ENCODE assay signal across 8 cellular contexts in the genomic region with DNA sequence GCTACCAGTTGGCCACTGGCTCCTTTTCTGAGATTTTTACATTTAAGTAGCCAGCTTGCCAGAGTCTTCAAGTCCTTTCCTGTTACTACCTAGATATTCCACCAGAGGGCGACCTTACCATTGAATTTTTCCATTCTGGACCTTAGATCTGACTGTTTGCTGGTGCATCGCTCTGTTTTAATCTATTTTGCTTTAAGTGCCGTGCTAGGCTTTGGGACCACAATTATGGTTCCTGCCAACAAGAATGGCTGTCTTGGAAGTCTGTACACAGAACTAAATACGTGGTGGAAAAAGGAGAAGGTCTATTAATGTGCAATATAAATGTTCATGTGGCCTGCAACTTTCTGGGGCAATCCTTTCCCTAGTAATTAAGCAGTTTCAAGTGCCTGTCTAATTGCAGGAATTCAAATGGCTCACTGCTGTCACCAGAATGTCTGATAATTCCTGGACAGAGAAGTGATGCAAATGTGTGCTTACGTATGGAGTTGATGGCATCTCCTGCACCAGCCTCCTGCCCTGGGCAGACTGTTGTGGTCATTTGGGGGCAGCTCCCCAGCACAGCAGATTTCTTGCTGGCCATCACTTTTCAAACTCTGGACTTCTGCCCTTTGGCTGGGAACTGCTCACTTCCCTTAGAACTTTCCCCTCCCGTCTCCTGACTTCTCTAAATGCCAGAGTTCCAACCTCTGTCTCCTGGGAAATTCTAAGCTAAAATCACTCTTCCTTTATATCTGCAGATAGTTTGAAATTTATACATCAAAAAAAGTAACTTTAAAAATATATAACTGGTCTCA. TPM values are rescaled to one million over a fixed set of nuclear protein-coding genes. Genes with fewer than 3 reads are reported as not detected.
A peak's percentile ranks its signal among the peaks of the same experiment; 100 is the strongest.
DNase-seq lines count a peak whose midpoint lies in the region; ATAC-seq, FAIRE-seq and TF ChIP-seq lines count a peak whose summit lies in the region.

No MANE protein-coding gene starts in this region.

- no peak for TF ChIP-seq POLR2A in HepG2 (IDR thresholded peaks at IDR 0.05; ENCODE audit: insufficient read depth in 1 of 2, low read depth in 2 of 2, low read length in 2 of 2)

- H3K27me3 Mint-ChIP-seq in T-cell = peaks cover 7 to 10% of the 10 kb centered on the region in 2 donors
- H3K27me3 Mint-ChIP-seq in dendritic cell treated with granulocyte-macrophage colony-stimulating factor and Interleukin-4, amounts not matched to agents 40 ng/mL and 50 ng/mL, for 4 days = peaks cover 2% of the 10 kb centered on the region

- no peak overlapping the region for H2AFZ ChIP-seq in HepG2 (ENCODE audit: low read length)

- FAIRE-seq in HepG2 (lab: Jason Lieb, UNC) = peak; percentile 93

- no peaks in the 10 kb centered on the region for H3K36me3 Mint-ChIP-seq in T-cell
- peaks cover 40% of the 10 kb centered on the region for H3K36me3 Mint-ChIP-seq in dendritic cell treated with granulocyte-macrophage colony-stimulating factor and Interleukin-4, amounts not matched to agents 40 ng/mL and 50 ng/mL, for 4 days (ENCODE audit: low read depth)

- peak; percentile 73 for DNase-seq in AG08396 (ENCODE audit: low spot score)
- peak; percentile 71 for DNase-seq in NCI-H2029 treated with DMSO at 0.1 percent for 48 hours (lab: John Stamatoyannopoulos, UW)
- peak in 22 of 34 experiments; percentile 12 to 73 (median 45) for DNase-seq in T-cell
- peak; percentile 77 for DNase-seq in HepG2 (ENCODE audit: low spot score)
- peak; percentile 22 for DNase-seq in stimulated activated naive CD4-positive, alpha-beta T cell treated with Interleukin-2 at 50 U/mL for 16 hours (lab: John Stamatoyannopoulos, UW)

- no peaks in the 10 kb centered on the region for H3K79me2 ChIP-seq in HepG2 (ENCODE audit: insufficient read depth, low read length)

- H3K4me3 ChIP-seq in GM12875 (ENCODE audit: low read depth, low read length) (no peak overlapping the region), HepG2 (replicated peaks in 1 of 3; ENCODE audit: insufficient read depth in 1 of 3, low read depth in 2 of 3, low read length in 3 of 3) (no peak overlapping the region)

- no peak overlapping the region for H3K4me3 Mint-ChIP-seq in T-cell
- peak overlapping the region; percentile 73 for H3K4me3 Mint-ChIP-seq in dendritic cell treated with granulocyte-macrophage colony-stimulating factor and Interleukin-4, amounts not matched to agents 40 ng/mL and 50 ng/mL, for 4 days

- H3K27me3 ChIP-seq in HepG2 (ENCODE audit: control insufficient read depth in 1 of 2, insufficient read depth in 2 of 2, low read length in 2 of 2) = peaks cover 3 to 46% of the 10 kb centered on the region in 2 experiments; a peak in 3 of 5 replicates

- in situ Hi-C loops in HepG2 (cut with HindIII; ENCODE audit: extremely low pct_ligation_motif_present, low pct_unique_long_range_greater_than_20kb) = loop anchor here (5.0 to 10.0 kb wide), 3 partner anchors 67 to 232 kb away; no protein-coding TSS in a partner anchor

- TF ChIP-seq CTCF in GM12875 (IDR thresholded peaks at IDR 0.05; ENCODE audit: borderline replicate concordance, insufficient read depth, low read depth, low read length) = peak; percentile 37; the same call in 1 of the 2 replicates
- TF ChIP-seq CTCF in HepG2 (CRISPR knock-in tag; IDR thresholded peaks at IDR 0.05) = peak; percentile 80

- no peak overlapping the region for H3K27ac ChIP-seq in HepG2 (ENCODE audit: extremely low read length, insufficient read depth, low read length)

- intact Hi-C loops in dendritic cell treated with granulocyte-macrophage colony-stimulating factor and Interleukin-4, amounts not matched to agents 40 ng/mL and 50 ng/mL, for 4 days (cut with micrococcal nuclease) = loop anchor here (1.0 to 2.0 kb wide), 3 partner anchors 14 to 234 kb away; no protein-coding TSS in a partner anchor
- intact Hi-C loops in HepG2 (cut with micrococcal nuclease; ENCODE audit: unreplicated experiment) = loop anchor here (1.0 to 2.0 kb wide), 5 partner anchors 68 to 234 kb away; no protein-coding TSS in a partner anchor

- no peaks in the 10 kb centered on the region for H3K9me3 ChIP-seq in HepG2 (ENCODE audit: low read length)

- CTCF ChIA-PET in T-cell (lab: Charles Lee) = interaction anchor here in 1 of 2 donors (1.0 to 1.3 kb wide), 6 partner anchors 57 to 234 kb away, joined by 3 to 16 read pairs (median 5); a partner anchor contains a TSS
- CTCF ChIA-PET in HepG2 (lab: Yijun Ruan, JAX; ENCODE audit: low intra/inter-chr PET ratio, low total read pairs) = interaction anchor here (0.9 to 1.5 kb wide), 5 partner anchors 68 to 234 kb away, joined by 8 to 11 read pairs (median 9); no protein-coding TSS in a partner anchor

- no peaks in the 10 kb centered on the region for H3K36me3 ChIP-seq in HepG2 (replicated peaks in 1 of 2; ENCODE audit: control insufficient read depth in 1 of 2, insufficient read depth in 2 of 2, low read length in 2 of 2)

- H3K27ac Mint-ChIP-seq in T-cell = no peak overlapping the region
- H3K27ac Mint-ChIP-seq in dendritic cell treated with granulocyte-macrophage colony-stimulating factor and Interleukin-4, amounts not matched to agents 40 ng/mL and 50 ng/mL, for 4 days = peak overlapping the region; percentile 99

- peak; percentile 63 to 80 (median 74) for ATAC-seq in T-cell (replicated peaks in 1 of 4)
- ATAC-seq in HepG2 = peak; percentile 78
- no peak for ATAC-seq in GM21737 (IDR thresholded peaks at IDR 0.05; ENCODE audit: unreplicated experiment)

- POLR2A ChIA-PET in T-cell (lab: Charles Lee) (no interaction called here), HepG2 (lab: Yijun Ruan, JAX) (interaction anchor here (0.7 kb wide), 1 partner anchor 31 kb away, joined by 3 read pairs; no protein-coding TSS in a partner anchor)

- no peak overlapping the region for H3K4me2 ChIP-seq in HepG2 (ENCODE audit: low read depth, low read length)

- no peaks in the 10 kb centered on the region for H3K4me1 ChIP-seq in HepG2 (ENCODE audit: insufficient read depth, low read length)

- no peak for TF ChIP-seq EP300 in HepG2 (IDR thresholded peaks at IDR 0.05; ENCODE audit: low read depth in 2 of 2, low read length in 2 of 2)
- TF ChIP-seq EP300 in HepG2 (CRISPR knock-in tag; IDR thresholded peaks at IDR 0.05; ENCODE audit: borderline replicate concordance) = no peak

- no peaks in the 10 kb centered on the region for H4K20me1 ChIP-seq in HepG2 (ENCODE audit: insufficient read depth, low read length)

- 6% methylated on average over 6 of the region's 6 CpGs for WGBS in HepG2 (ENCODE audit: low lambda C conversion rate)

- peak; percentile 65; the same call in 1 of the 2 replicates for TF ChIP-seq RAD21 in HepG2 (CRISPR knock-in tag; IDR thresholded peaks at IDR 0.05)

- no peak overlapping the region for H3K9ac ChIP-seq in HepG2 (ENCODE audit: insufficient read depth, low read depth, low read length)

- no TSS peak for BruUV-seq in HepG2 (replicated peaks; lab: Mats Ljungman, UMichigan)

- peaks cover 10 to 38% (median 30%) of the 10 kb centered on the region in 3 donors for H3K4me1 Mint-ChIP-seq in T-cell
- H3K4me1 Mint-ChIP-seq in dendritic cell treated with granulocyte-macrophage colony-stimulating factor and Interleukin-4, amounts not matched to agents 40 ng/mL and 50 ng/mL, for 4 days (ENCODE audit: low read depth) = peaks cover 75% of the 10 kb centered on the region

- H3K9me3 Mint-ChIP-seq in T-cell = no peaks in the 10 kb centered on the region
- no peaks in the 10 kb centered on the region for H3K9me3 Mint-ChIP-seq in dendritic cell treated with granulocyte-macrophage colony-stimulating factor and Interleukin-4, amounts not matched to agents 40 ng/mL and 50 ng/mL, for 4 days

RNA-seq across cellular contexts. Expression of a gene that starts 5.6 kb away (rescaled TPM):
- 10 to 100 TPM in 3 of 5 donors, 1 to 10 TPM in 2; 6.1 to 17.0 (median 13.4) TPM for total RNA-seq in T-cell
- 0.07 and 0.09 TPM in 2 replicates for total RNA-seq in HepG2 (2016; rRNA removed; fragmentation: Illumina TruSeq; extraction: Trizol)
- total RNA-seq in HepG2 (2016; cell fraction: cytosol; rRNA removed; fragmentation: Illumina TruSeq; extraction: Trizol; ENCODE audit: low read depth) = not detected in 2 replicates
- total RNA-seq in HepG2 (2016; cell fraction: insoluble cytoplasmic fraction; rRNA removed; fragmentation: Illumina TruSeq; extraction: Trizol) = 0.04 TPM in 1 of 2 replicates, not detected in the other
- 0.06 TPM in 1 of 2 replicates, not detected in the other for total RNA-seq in HepG2 (2016; cell fraction: membrane; rRNA removed; fragmentation: Illumina TruSeq; extraction: Trizol)
- total RNA-seq in HepG2 (2016; cell fraction: nucleus; rRNA removed; fragmentation: Illumina TruSeq; extraction: Trizol) = 0.09 TPM in 1 of 2 replicates, not detected in the other
- polyA plus RNA-seq in HepG2 (2011; rRNA removed) = 0.03 TPM in 1 of 2 replicates, not detected in the other
- 0.04 TPM in 1 of 2 replicates, not detected in the other for polyA plus RNA-seq in HepG2 (2011; cell fraction: cytosol; rRNA removed)
- not detected in 2 replicates for polyA plus RNA-seq in HepG2 (2011; cell fraction: nucleus; rRNA removed)
- not detected in 2 replicates for polyA plus RNA-seq in HepG2 (2012)
- not detected in 2 replicates for polyA plus RNA-seq in HepG2 (2016; cell fraction: cytosol; fragmentation: Illumina TruSeq; extraction: Trizol; ENCODE audit: low read depth)
- 0.07 TPM in 1 of 2 replicates, not detected in the other for polyA plus RNA-seq in HepG2 (2016; cell fraction: insoluble cytoplasmic fraction; fragmentation: Illumina TruSeq; extraction: Trizol; ENCODE audit: low read depth)
- polyA plus RNA-seq in HepG2 (2016; cell fraction: membrane; fragmentation: Illumina TruSeq; extraction: Trizol; ENCODE audit: low read depth) = not detected in 2 replicates
- polyA plus RNA-seq in HepG2 (2016; cell fraction: nucleus; fragmentation: Illumina TruSeq; extraction: Trizol; ENCODE audit: insufficient read depth, low read depth) = 0.63 TPM in 1 of 2 replicates, not detected in the other
- polyA minus RNA-seq in HepG2 (2011; rRNA and poly(A)+ RNA removed; ENCODE audit: low replicate concordance) = 0.30 TPM in 1 of 2 replicates, not detected in the other
- polyA minus RNA-seq in HepG2 (2011; cell fraction: cytosol; rRNA and poly(A)+ RNA removed) = not detected in 2 replicates
- not detected in 2 replicates for polyA minus RNA-seq in HepG2 (2011; cell fraction: nucleus; rRNA and poly(A)+ RNA removed)

RNA-seq across cellular contexts. Expression of a gene that starts 46.6 kb away (rescaled TPM):
- total RNA-seq in T-cell (100 to 1,000 TPM; 320 to 383 (median 358) TPM), HepG2 (2016; rRNA removed; fragmentation: Illumina TruSeq; extraction: Trizol) (71.5 and 143 TPM in 2 replicates)
- 57.3 and 65.0 TPM in 2 replicates for total RNA-seq in HepG2 (2016; cell fraction: cytosol; rRNA removed; fragmentation: Illumina TruSeq; extraction: Trizol; ENCODE audit: low read depth)
- 67.2 and 139 TPM in 2 replicates for total RNA-seq in HepG2 (2016; cell fraction: insoluble cytoplasmic fraction; rRNA removed; fragmentation: Illumina TruSeq; extraction: Trizol)
- total RNA-seq in HepG2 (2016; cell fraction: membrane; rRNA removed; fragmentation: Illumina TruSeq; extraction: Trizol) = 98.6 and 98.8 TPM in 2 replicates
- total RNA-seq in HepG2 (2016; cell fraction: nucleus; rRNA removed; fragmentation: Illumina TruSeq; extraction: Trizol) = 221 and 247 TPM in 2 replicates
- 194 and 202 TPM in 2 replicates for polyA plus RNA-seq in HepG2 (2011; rRNA removed)
- 75.6 and 93.5 TPM in 2 replicates for polyA plus RNA-seq in HepG2 (2011; cell fraction: cytosol; rRNA removed)
- polyA plus RNA-seq in HepG2 (2011; cell fraction: nucleus; rRNA removed) = 401 and 432 TPM in 2 replicates
- polyA plus RNA-seq in HepG2 (2012) = 149 and 160 TPM in 2 replicates
- polyA plus RNA-seq in HepG2 (2016; cell fraction: cytosol; fragmentation: Illumina TruSeq; extraction: Trizol; ENCODE audit: low read depth) = 30.1 and 33.2 TPM in 2 replicates
- polyA plus RNA-seq in HepG2 (2016; cell fraction: insoluble cytoplasmic fraction; fragmentation: Illumina TruSeq; extraction: Trizol; ENCODE audit: low read depth) = 94.6 and 114 TPM in 2 replicates
- polyA plus RNA-seq in HepG2 (2016; cell fraction: membrane; fragmentation: Illumina TruSeq; extraction: Trizol; ENCODE audit: low read depth) = 58.5 and 64.6 TPM in 2 replicates
- polyA plus RNA-seq in HepG2 (2016; cell fraction: nucleus; fragmentation: Illumina TruSeq; extraction: Trizol; ENCODE audit: insufficient read depth, low read depth) = 653 and 682 TPM in 2 replicates
- 126 and 157 TPM in 2 replicates for polyA minus RNA-seq in HepG2 (2011; rRNA and poly(A)+ RNA removed; ENCODE audit: low replicate concordance)
- 43.6 and 49.2 TPM in 2 replicates for polyA minus RNA-seq in HepG2 (2011; cell fraction: cytosol; rRNA and poly(A)+ RNA removed)
- polyA minus RNA-seq in HepG2 (2011; cell fraction: nucleus; rRNA and poly(A)+ RNA removed) = 223 and 377 TPM in 2 replicates

RNA-seq across cellular contexts. Expression of a gene that starts 58.4 kb away (rescaled TPM):
- total RNA-seq in T-cell = 10 to 100 TPM; 29.6 to 68.4 (median 35.9) TPM
- total RNA-seq in HepG2 (2016; rRNA removed; fragmentation: Illumina TruSeq; extraction: Trizol) = not detected in 2 replicates
- not detected in 2 replicates for total RNA-seq in HepG2 (2016; cell fraction: cytosol; rRNA removed; fragmentation: Illumina TruSeq; extraction: Trizol; ENCODE audit: low read depth)
- not detected in 2 replicates for total RNA-seq in HepG2 (2016; cell fraction: insoluble cytoplasmic fraction; rRNA removed; fragmentation: Illumina TruSeq; extraction: Trizol)
- total RNA-seq in HepG2 (2016; cell fraction: membrane; rRNA removed; fragmentation: Illumina TruSeq; extraction: Trizol) = not detected in 2 replicates
- not detected in 2 replicates for total RNA-seq in HepG2 (2016; cell fraction: nucleus; rRNA removed; fragmentation: Illumina TruSeq; extraction: Trizol)
- polyA plus RNA-seq in HepG2 (2011; rRNA removed) = not detected in 2 replicates
- polyA plus RNA-seq in HepG2 (2011; cell fraction: cytosol; rRNA removed) = 0.05 and 0.18 TPM in 2 replicates
- not detected in 2 replicates for polyA plus RNA-seq in HepG2 (2011; cell fraction: nucleus; rRNA removed)
- not detected in 2 replicates for polyA plus RNA-seq in HepG2 (2012)
- not detected in 2 replicates for polyA plus RNA-seq in HepG2 (2016; cell fraction: cytosol; fragmentation: Illumina TruSeq; extraction: Trizol; ENCODE audit: low read depth)
- not detected in 2 replicates for polyA plus RNA-seq in HepG2 (2016; cell fraction: insoluble cytoplasmic fraction; fragmentation: Illumina TruSeq; extraction: Trizol; ENCODE audit: low read depth)
- not detected in 2 replicates for polyA plus RNA-seq in HepG2 (2016; cell fraction: membrane; fragmentation: Illumina TruSeq; extraction: Trizol; ENCODE audit: low read depth)
- polyA plus RNA-seq in HepG2 (2016; cell fraction: nucleus; fragmentation: Illumina TruSeq; extraction: Trizol; ENCODE audit: insufficient read depth, low read depth) = not detected in 2 replicates
- polyA minus RNA-seq in HepG2 (2011; rRNA and poly(A)+ RNA removed; ENCODE audit: low replicate concordance) = 0.77 TPM in 1 of 2 replicates, not detected in the other
- not detected in 2 replicates for polyA minus RNA-seq in HepG2 (2011; cell fraction: cytosol; rRNA and poly(A)+ RNA removed)
- not detected in 2 replicates for polyA minus RNA-seq in HepG2 (2011; cell fraction: nucleus; rRNA and poly(A)+ RNA removed)

Comparison
In these comparisons a context has a peak if more than half of its experiments do, and no peak if none do; other contexts are left out.
1. DNase-seq: peak in every context shown above with its lines; median percentile 77 in HepG2; 73 in AG08396; 71 in NCI-H2029 treated with DMSO at 0.1 percent for 48 hours; 45 in T-cell; 22 in stimulated activated naive CD4-positive, alpha-beta T cell treated with Interleukin-2 at 50 U/mL for 16 hours.
2. RNA of a gene that starts 5.6 kb away (total RNA-seq): 6.1 to 17.0 TPM in T-cell; 0.04 to 0.09 TPM in HepG2; every median in the first group is over 4 times any median in the second.
3. RNA of a gene that starts 58.4 kb away (total RNA-seq): 29.6 to 68.4 TPM in T-cell; not detected in HepG2; every median in the first group is over 10 times any median in the second.